ENCODE assay signal across 28 cellular contexts in genomic region chr16:86012221-86012620, GRCh38.
"Had no signal": no experiment of that assay in that cellular context is flagged by ENCODE, and none has a peak within 500 bp of the region (broad histone marks: within the 10 kb centered on the region; RNA-seq: fewer than 3 reads in every experiment).

No MANE protein-coding gene starts in this region.

- H3K9me3 ChIP-seq: colonic mucosa, gastrocnemius medialis, left lung, mucosa of descending colon, neutrophil, pancreas, stomach, thyroid gland, vagina had no signal

- H3K4me1 ChIP-seq: colonic mucosa, gastrocnemius medialis, left lung, pancreas, stomach, thyroid gland, vagina had no signal

- H3K27ac ChIP-seq: colonic mucosa, epithelial cell of prostate, gastrocnemius medialis, left lung, neutrophil, pancreas, stomach, thyroid gland, vagina had no signal

- H3K4me3 ChIP-seq: colonic mucosa, gastrocnemius medialis, left lung, mucosa of descending colon, pancreas, smooth muscle cell, stomach, thyroid gland, vagina had no signal

- H3K9me3 Mint-ChIP-seq: dendritic cell treated with granulocyte-macrophage colony-stimulating factor and Interleukin-4, amounts not matched to agents 40 ng/mL and 50 ng/mL, for 4 days had no signal

- H3K4me3 Mint-ChIP-seq: dendritic cell treated with granulocyte-macrophage colony-stimulating factor and Interleukin-4, amounts not matched to agents 40 ng/mL and 50 ng/mL, for 4 days; effector memory CD8-positive, alpha-beta T cell; mesothelial cell of epicardium; natural killer cell treated with Interleukin-12 subunit alpha and Interleukin-12 subunit beta and Interleukin-15 and Interleukin-18, amount 100 ng/mL, for 72 hours; neural crest cell had no signal

- H3K4me2 ChIP-seq: smooth muscle cell had no signal

- H3K36me3 ChIP-seq: colonic mucosa, gastrocnemius medialis, left lung, neutrophil, pancreas, stomach, thyroid gland, vagina had no signal

- DNase-seq: colonic mucosa; effector memory CD8-positive, alpha-beta T cell; foreskin fibroblast; gastrocnemius medialis; left cardiac atrium; mesenchymal stem cell; mucosa of descending colon; naive B cell; pancreas; stimulated activated CD4-positive, alpha-beta T cell treated with anti-CD3 and anti-CD28 coated beads, Interleukin-12 subunit alpha, Interleukin-12 subunit beta, amount 100 ng/mL, for 4 hours; stimulated activated CD4-positive, alpha-beta T cell treated with anti-CD3 and anti-CD28 coated beads, Interleukin-1b, Interleukin-23, amount 100 ng/mL, for 48 hours; stimulated activated CD4-positive, alpha-beta T cell treated with anti-CD3 and anti-CD28 coated beads, Interleukin-4, amount 100 ng/mL, for 1 hour; stimulated activated CD8-positive, alpha-beta memory T cell treated with anti-CD3 and anti-CD28 coated beads, Interleukin-4, amount 100 ng/mL, for 48 hours; stimulated activated naive CD4-positive, alpha-beta T cell treated with Interleukin-2 at 50 U/mL for 16 hours; stomach; thyroid gland had no signal

- ATAC-seq: effector memory CD8-positive, alpha-beta T cell; esophagus mucosa; gastrocnemius medialis; left cardiac atrium; left lung; mucosa of descending colon; natural killer cell treated with Interleukin-12 subunit alpha and Interleukin-12 subunit beta and Interleukin-15 and Interleukin-18, amount 100 ng/mL, for 72 hours; pancreas; sciatic nerve had no signal

- H3K27me3 ChIP-seq: colonic mucosa, pancreas, thyroid gland, vagina had no signal

- H3K36me3 Mint-ChIP-seq: mesothelial cell of epicardium had no signal

- H3K4me1 Mint-ChIP-seq: mesothelial cell of epicardium, neural crest cell had no signal

- H3K27me3 Mint-ChIP-seq: effector memory CD8-positive, alpha-beta T cell; natural killer cell treated with Interleukin-12 subunit alpha and Interleukin-12 subunit beta and Interleukin-15 and Interleukin-18, amount 100 ng/mL, for 72 hours had no signal

- H3K27ac Mint-ChIP-seq: dendritic cell treated with granulocyte-macrophage colony-stimulating factor and Interleukin-4, amounts not matched to agents 40 ng/mL and 50 ng/mL, for 4 days; effector memory CD8-positive, alpha-beta T cell; mesothelial cell of epicardium; progenitor cell of endocrine pancreas had no signal
